In genomic region chr15:85530079-85530478, GRCh38 we compare ENCODE assay signal across 9 cellular contexts.
"Had no signal": no experiment of that assay in that cellular context is flagged by ENCODE, and none has a peak within 500 bp of the region (broad histone marks: within the 10 kb centered on the region; RNA-seq: fewer than 3 reads in every experiment).

No MANE protein-coding gene starts in this region.

- H3K36me3 ChIP-seq: ovary had no signal

- H3K4me3 Mint-ChIP-seq: stimulated activated naive CD8-positive, alpha-beta T cell treated with anti-CD3 and anti-CD28 coated beads, Interleukin-15, Interleukin-2, amounts not matched to agents 100 ng/mL and 50 ng/mL, for 24 hours; T-helper 1 cell treated with Interleukin-12 subunit alpha and Interleukin-12 subunit beta and Interleukin-4 antibody, amounts not matched to agents 30 μg/mL and 1 μg/mL, for 36 hours had no signal

- H3K27ac Mint-ChIP-seq: stimulated activated naive CD8-positive, alpha-beta T cell treated with anti-CD3 and anti-CD28 coated beads, Interleukin-15, Interleukin-2, amounts not matched to agents 100 ng/mL and 50 ng/mL, for 24 hours; T-helper 1 cell treated with Interleukin-12 subunit alpha and Interleukin-12 subunit beta and Interleukin-4 antibody, amounts not matched to agents 30 μg/mL and 1 μg/mL, for 36 hours had no signal

- DNase-seq: activated CD4-positive, alpha-beta T cell treated with anti-CD3 and anti-CD28 coated beads, Interleukin-2, amount 50 U/mL, for 1 hour; mammary epithelial cell; ovary; stimulated activated CD4-positive, alpha-beta T cell treated with anti-CD3 and anti-CD28 coated beads, Interleukin-2, amount 100 ng/mL, for 48 hours; testis had no signal

- H3K27ac ChIP-seq: ascending aorta, ovary, testis had no signal

- H3K27me3 Mint-ChIP-seq: stimulated activated naive CD8-positive, alpha-beta T cell treated with anti-CD3 and anti-CD28 coated beads, Interleukin-15, Interleukin-2, amounts not matched to agents 100 ng/mL and 50 ng/mL, for 24 hours had no signal

- ATAC-seq: SK-N-SH treated with all-trans-retinoic acid at 6 μM for 48 hours had no signal

- H3K4me3 ChIP-seq: ascending aorta, ovary, testis had no signal

- H3K27me3 ChIP-seq: ascending aorta, ovary, testis had no signal

- H3K9me3 ChIP-seq: ascending aorta, ovary, testis had no signal

- H3K9me3 Mint-ChIP-seq: stimulated activated naive CD8-positive, alpha-beta T cell treated with anti-CD3 and anti-CD28 coated beads, Interleukin-15, Interleukin-2, amounts not matched to agents 100 ng/mL and 50 ng/mL, for 24 hours; T-helper 1 cell treated with Interleukin-12 subunit alpha and Interleukin-12 subunit beta and Interleukin-4 antibody, amounts not matched to agents 30 μg/mL and 1 μg/mL, for 36 hours had no signal
